ENCODE assay signal across 1 cellular context in the genomic region with DNA sequence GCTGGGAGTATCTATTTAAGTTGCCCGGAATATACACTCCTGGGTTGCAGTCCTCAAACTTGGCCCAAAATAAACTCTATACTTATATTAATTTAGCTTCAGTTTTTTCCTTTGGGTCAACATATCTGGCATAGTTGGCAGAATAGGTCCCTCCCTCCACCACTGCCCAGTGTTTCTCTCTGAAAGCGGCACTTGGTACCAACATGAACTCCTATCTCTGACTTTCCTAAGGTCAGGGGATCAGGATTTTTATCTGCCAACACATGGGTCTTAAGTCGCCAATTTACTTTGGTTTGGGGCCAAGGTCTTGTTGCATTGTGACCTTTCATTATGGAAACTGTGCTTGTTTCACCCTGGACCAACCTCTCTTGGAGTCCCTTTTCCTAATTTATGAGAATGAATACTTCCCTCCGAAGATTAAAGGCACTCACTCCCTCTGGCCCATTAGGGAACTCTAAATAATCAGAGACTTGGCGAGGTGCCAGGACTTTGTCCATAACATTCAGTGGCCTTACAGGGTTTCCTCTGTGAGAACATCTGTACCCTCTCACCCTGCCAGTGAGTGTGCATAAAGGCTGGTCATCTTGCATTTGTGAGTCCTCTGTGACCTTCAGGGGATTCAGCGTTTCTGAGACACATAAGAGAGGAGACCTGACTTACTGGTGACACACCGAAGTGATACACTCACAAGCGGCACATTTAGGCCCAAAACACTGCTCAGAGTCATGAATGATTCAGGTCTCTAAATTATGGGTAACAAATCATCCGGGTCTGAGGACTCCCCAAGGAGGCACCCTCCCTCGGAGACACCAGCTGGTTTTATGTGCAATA.
A peak's percentile ranks its signal among the peaks of the same experiment; 100 is the strongest.
TF ChIP-seq lines count a peak whose summit lies in the region.

No MANE protein-coding gene starts in this region.

TF ChIP-seq in H1, 55 proteins besides CTCF, POLR2A, EP300 and RAD21:
- TF ChIP-seq SUZ12 (IDR thresholded peaks at IDR 0.05; ENCODE audit: low read length) (0 out of 2 replicates have a peak, but pooled peaks have one; percentile 3), EGR1 (IDR thresholded peaks at IDR 0.05; ENCODE audit: borderline replicate concordance, low read depth, low read length) (no peak)
